Comparison of ENCODE assay signal across 1 cellular context in genomic region chr7:75905785-75906604, GRCh38.
TF ChIP-seq lines count a peak whose summit lies in the region.

No MANE protein-coding gene starts in this region.

TF ChIP-seq in SK-N-SH treated with all-trans-retinoic acid at 6 μM for 48 hours, 23 proteins besides CTCF, POLR2A, EP300 and RAD21 (continued from another document):
- no peak for TF ChIP-seq ZFP3 (CRISPR knock-in tag; IDR thresholded peaks at IDR 0.05)
- TF ChIP-seq TOX (CRISPR knock-in tag; IDR thresholded peaks at IDR 0.05; ENCODE audit: borderline replicate concordance) = no peak
- no peak for TF ChIP-seq GLIS3 (CRISPR knock-in tag; IDR thresholded peaks at IDR 0.05)
- no peak for TF ChIP-seq PATZ1 (CRISPR knock-in tag; IDR thresholded peaks at IDR 0.05; ENCODE audit: borderline replicate concordance)
- TF ChIP-seq ZNF70 (CRISPR knock-in tag; IDR thresholded peaks at IDR 0.05) = no peak
- TF ChIP-seq ARNTL (CRISPR knock-in tag; IDR thresholded peaks at IDR 0.05; ENCODE audit: borderline replicate concordance, low read depth) = no peak
- no peak for TF ChIP-seq ZNF565 (CRISPR knock-in tag; conservative IDR thresholded peaks at IDR 0.05; ENCODE audit: low read depth)
- no peak for TF ChIP-seq SNAI2 (CRISPR knock-in tag; IDR thresholded peaks at IDR 0.05)
- TF ChIP-seq ZNF8 (CRISPR knock-in tag; IDR thresholded peaks at IDR 0.05) = no peak
- TF ChIP-seq ISL1 (CRISPR knock-in tag; IDR thresholded peaks at IDR 0.05) = no peak
- TF ChIP-seq CREB5 (CRISPR knock-in tag; IDR thresholded peaks at IDR 0.05; ENCODE audit: low read depth) = no peak
